Comparison of ENCODE assay signal across 26 cellular contexts in genomic region chr5:153713913-153714312, GRCh38.
"Had no signal": no experiment of that assay in that cellular context is flagged by ENCODE, and none has a peak within 500 bp of the region (broad histone marks: within the 10 kb centered on the region; RNA-seq: fewer than 3 reads in every experiment).

No MANE protein-coding gene starts in this region.

- H3K4me1 ChIP-seq: breast epithelium, Peyer's patch, SJCRH30 had no signal

- H3K27me3 Mint-ChIP-seq: activated CD4-positive, alpha-beta memory T cell treated with anti-CD3 and anti-CD28 coated beads, Interleukin-2, amount 10 ng/mL, durations not matched to agents 7 days and 5 days; activated naive CD4-positive, alpha-beta T cell treated with anti-CD3 and anti-CD28 coated beads, Interleukin-2, amount 10 ng/mL, durations not matched to agents 7 days and 5 days; activated naive CD8-positive, alpha-beta T cell treated with anti-CD3 and anti-CD28 coated beads for 36 hours had no signal

- H3K27ac ChIP-seq: breast epithelium, Peyer's patch, RWPE1, SJCRH30, WERI-Rb-1 had no signal

- H3K9me3 ChIP-seq: breast epithelium, Peyer's patch, SJCRH30, SK-N-SH had no signal

- H3K4me2 ChIP-seq: SK-N-SH had no signal

- ATAC-seq: activated CD4-positive, alpha-beta T cell treated with anti-CD3 and anti-CD28 coated beads for 36 hours had no signal

- H3K36me3 ChIP-seq: breast epithelium, Peyer's patch, SJCRH30, WERI-Rb-1 had no signal

- H3K4me3 Mint-ChIP-seq: activated CD4-positive, alpha-beta memory T cell treated with anti-CD3 and anti-CD28 coated beads, Interleukin-2, amount 10 ng/mL, durations not matched to agents 7 days and 5 days; activated CD4-positive, alpha-beta T cell treated with anti-CD3 and anti-CD28 coated beads for 36 hours; activated naive CD4-positive, alpha-beta T cell treated with anti-CD3 and anti-CD28 coated beads, Interleukin-2, amount 10 ng/mL, durations not matched to agents 7 days and 5 days; activated naive CD8-positive, alpha-beta T cell treated with anti-CD3 and anti-CD28 coated beads for 36 hours had no signal

- H3K4me1 Mint-ChIP-seq: activated CD4-positive, alpha-beta memory T cell treated with anti-CD3 and anti-CD28 coated beads, Interleukin-2, amount 10 ng/mL, durations not matched to agents 7 days and 5 days; activated CD4-positive, alpha-beta T cell treated with anti-CD3 and anti-CD28 coated beads for 36 hours; activated naive CD4-positive, alpha-beta T cell treated with anti-CD3 and anti-CD28 coated beads, Interleukin-2, amount 10 ng/mL, durations not matched to agents 7 days and 5 days; activated naive CD8-positive, alpha-beta T cell treated with anti-CD3 and anti-CD28 coated beads for 36 hours had no signal

- H3K9me3 Mint-ChIP-seq: activated CD4-positive, alpha-beta memory T cell treated with anti-CD3 and anti-CD28 coated beads, Interleukin-2, amount 10 ng/mL, durations not matched to agents 7 days and 5 days; activated naive CD4-positive, alpha-beta T cell treated with anti-CD3 and anti-CD28 coated beads, Interleukin-2, amount 10 ng/mL, durations not matched to agents 7 days and 5 days; activated naive CD8-positive, alpha-beta T cell treated with anti-CD3 and anti-CD28 coated beads for 36 hours; activated T-helper 2 cell treated with anti-CD3 and anti-CD28 coated beads, Interferon-gamma antibody, Interleukin-2, Interleukin-4, amounts not matched to agents 10 μg/mL and 5 μg/mL and 100 μg/mL, durations not matched to agents 14 hours and 24 hours and 36 hours had no signal

- H3K9ac ChIP-seq: SK-N-SH had no signal

- DNase-seq: activated CD4-positive, alpha-beta memory T cell treated with anti-CD3 and anti-CD28 coated beads, Interleukin-2, amount 10 ng/mL, durations not matched to agents 7 days and 5 days; activated CD4-positive, alpha-beta T cell treated with anti-CD3 and anti-CD28 coated beads for 36 hours; activated CD4-positive, alpha-beta T cell treated with anti-CD3 and anti-CD28 coated beads, Interleukin-2, amount 50 U/mL, for 1 hour; activated gamma-delta T cell treated with Interleukin-2 at 50 U/mL for 16 hours; activated naive CD4-positive, alpha-beta T cell treated with anti-CD3 and anti-CD28 coated beads, Interleukin-2, amount 10 ng/mL, durations not matched to agents 7 days and 5 days; activated naive CD8-positive, alpha-beta T cell treated with anti-CD3 and anti-CD28 coated beads for 36 hours; activated T-cell treated with anti-CD3 and anti-CD28 coated beads for 4 hours; activated T-cell treated with anti-CD3 and anti-CD28 coated beads, Interleukin-2, amount 50 U/mL, for 48 hours; caudate nucleus; KBM-7; NCI-H1092; NCI-H1694; NCI-H2029 treated with DMSO at 0.1 percent for 48 hours; NCI-H2171; NCI-H2227 treated with DMSO at 0.1 percent for 48 hours; NCI-H446 treated with DMSO at 0.1 percent for 48 hours; NCI-H524 treated with DMSO at 0.1 percent for 48 hours; Peyer's patch; Right ventricle myocardium superior; SJCRH30; SK-N-SH; T-helper 1 cell; WERI-Rb-1 had no signal

- H3K27me3 ChIP-seq: breast epithelium, Peyer's patch, SJCRH30 had no signal

- H3K27ac Mint-ChIP-seq: activated CD4-positive, alpha-beta memory T cell treated with anti-CD3 and anti-CD28 coated beads, Interleukin-2, amount 10 ng/mL, durations not matched to agents 7 days and 5 days; activated CD4-positive, alpha-beta T cell treated with anti-CD3 and anti-CD28 coated beads for 36 hours; activated naive CD4-positive, alpha-beta T cell treated with anti-CD3 and anti-CD28 coated beads, Interleukin-2, amount 10 ng/mL, durations not matched to agents 7 days and 5 days; activated naive CD8-positive, alpha-beta T cell treated with anti-CD3 and anti-CD28 coated beads for 36 hours; activated T-helper 2 cell treated with anti-CD3 and anti-CD28 coated beads, Interferon-gamma antibody, Interleukin-2, Interleukin-4, amounts not matched to agents 10 μg/mL and 5 μg/mL and 100 μg/mL, durations not matched to agents 14 hours and 24 hours and 36 hours had no signal

- H3K4me3 ChIP-seq: breast epithelium, Peyer's patch, SJCRH30 had no signal

- H3K36me3 Mint-ChIP-seq: activated naive CD4-positive, alpha-beta T cell treated with anti-CD3 and anti-CD28 coated beads, Interleukin-2, amount 10 ng/mL, durations not matched to agents 7 days and 5 days; activated naive CD8-positive, alpha-beta T cell treated with anti-CD3 and anti-CD28 coated beads for 36 hours had no signal
